Comparison of ENCODE assay signal across 1 cellular context in genomic region chr1:65477414-65478378, GRCh38.
TF ChIP-seq lines count a peak whose summit lies in the region.

No MANE protein-coding gene starts in this region.

TF ChIP-seq in HepG2, 621 proteins besides CTCF, POLR2A, EP300 and RAD21 (continued from another document):
- peak; percentile 62; the same call in 1 of the 2 replicates for TF ChIP-seq POGK (CRISPR knock-in tag; conservative IDR thresholded peaks at IDR 0.05)
- peak; percentile 68; the same call in 1 of the 2 replicates for TF ChIP-seq HIC2 (CRISPR knock-in tag; IDR thresholded peaks at IDR 0.05; ENCODE audit: low read depth)
- TF ChIP-seq GABPA (IDR thresholded peaks at IDR 0.05; ENCODE audit: low read depth, low read length): no peak
- TF ChIP-seq GABPA (CRISPR knock-in tag; IDR thresholded peaks at IDR 0.05; ENCODE audit: low read depth): no peak
- TF ChIP-seq HDAC2 (CRISPR knock-in tag; IDR thresholded peaks at IDR 0.05): peak; percentile 39; the same call in 1 of the 2 replicates
- no peak for TF ChIP-seq FOXP1 (IDR thresholded peaks at IDR 0.05)
- 0 out of 2 replicates have a peak, but pooled peaks have one; percentile 17 for TF ChIP-seq FOXP1 (CRISPR knock-in tag; IDR thresholded peaks at IDR 0.05)
- no peak for TF ChIP-seq MATR3 (CRISPR knock-in tag; IDR thresholded peaks at IDR 0.05)
- no peak for TF ChIP-seq ZNF34 (CRISPR knock-in tag; IDR thresholded peaks at IDR 0.05; ENCODE audit: borderline replicate concordance)
- peak; percentile 53; the same call in 1 of the 2 replicates for TF ChIP-seq MED1 (CRISPR knock-in tag; IDR thresholded peaks at IDR 0.05)
- peak; percentile 13; the same call in 1 of the 2 replicates for TF ChIP-seq ZMYM4 (CRISPR knock-in tag; IDR thresholded peaks at IDR 0.05)
- no peak for TF ChIP-seq SOX13 (IDR thresholded peaks at IDR 0.05)
- TF ChIP-seq SOX13 (CRISPR knock-in tag; conservative IDR thresholded peaks at IDR 0.05 in 1 of 2, IDR thresholded peaks at IDR 0.05 in 1 of 2): 0 out of 4 replicates have a peak, but pooled peaks of 1 of the 2 experiments have one; percentile 18
- no peak for TF ChIP-seq ZNF709 (CRISPR knock-in tag; IDR thresholded peaks at IDR 0.05)
- no peak for TF ChIP-seq ZNF44 (CRISPR knock-in tag; IDR thresholded peaks at IDR 0.05)
